1 cellular context compared by ENCODE assay signal in the genomic region with DNA sequence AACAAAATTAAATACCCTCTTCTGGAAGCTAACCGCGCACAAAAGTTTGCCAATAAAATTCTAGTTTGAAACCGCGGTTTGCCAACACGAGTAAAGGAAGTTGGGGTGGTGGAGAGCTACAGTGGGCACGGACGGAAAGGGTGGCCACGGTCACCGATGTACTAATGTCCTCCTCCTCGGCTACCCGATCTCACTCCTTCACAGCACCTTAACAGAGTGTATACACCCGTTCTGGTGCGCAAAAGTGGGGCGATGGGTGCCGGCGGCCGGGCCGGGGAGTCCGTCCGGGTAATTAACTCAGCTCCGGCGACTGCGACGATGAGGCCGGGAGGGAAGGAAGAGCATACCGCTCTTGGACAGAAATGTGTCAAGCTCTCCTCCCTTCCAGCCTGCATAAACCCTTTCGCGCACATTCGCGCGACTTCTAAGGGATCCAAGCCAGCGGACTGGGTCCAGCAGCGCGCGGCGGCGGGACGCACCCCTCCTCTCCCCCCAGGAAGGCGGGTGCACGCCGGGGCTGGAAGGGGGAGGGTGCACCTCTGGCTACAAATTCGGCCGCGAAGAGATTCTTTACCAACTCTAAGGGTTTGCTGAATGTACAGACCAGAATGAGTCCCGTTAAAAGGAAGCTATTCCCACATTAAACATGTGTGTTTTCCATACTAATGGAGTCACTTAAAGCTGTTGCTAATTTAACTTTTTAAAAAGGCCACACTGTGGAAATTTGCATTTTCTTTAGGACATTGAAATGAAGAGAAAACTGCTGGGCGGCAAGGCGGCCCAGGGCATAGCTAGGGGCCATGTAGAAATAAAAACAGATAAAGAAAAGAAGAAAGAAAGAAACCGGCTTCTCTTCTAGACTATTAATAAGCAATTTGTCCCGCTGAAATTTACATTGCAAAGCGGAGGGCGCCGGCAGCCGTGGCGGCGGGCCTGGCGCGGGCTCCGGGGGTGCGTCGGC.
TF ChIP-seq lines count a peak whose summit lies in the region.

No MANE protein-coding gene starts in this region.

TF ChIP-seq in HEK293, 187 proteins besides CTCF, POLR2A, EP300 and RAD21 (continued from another document):
- no peak for TF ChIP-seq ZNF704 (tag by site-specific recombination; IDR thresholded peaks at IDR 0.05)
- peak; percentile 76; the same call in 1 of the 2 replicates for TF ChIP-seq ZNF335 (tag by site-specific recombination; conservative IDR thresholded peaks at IDR 0.05)
